Comparison of ENCODE assay signal across 8 cellular contexts in the genomic region with DNA sequence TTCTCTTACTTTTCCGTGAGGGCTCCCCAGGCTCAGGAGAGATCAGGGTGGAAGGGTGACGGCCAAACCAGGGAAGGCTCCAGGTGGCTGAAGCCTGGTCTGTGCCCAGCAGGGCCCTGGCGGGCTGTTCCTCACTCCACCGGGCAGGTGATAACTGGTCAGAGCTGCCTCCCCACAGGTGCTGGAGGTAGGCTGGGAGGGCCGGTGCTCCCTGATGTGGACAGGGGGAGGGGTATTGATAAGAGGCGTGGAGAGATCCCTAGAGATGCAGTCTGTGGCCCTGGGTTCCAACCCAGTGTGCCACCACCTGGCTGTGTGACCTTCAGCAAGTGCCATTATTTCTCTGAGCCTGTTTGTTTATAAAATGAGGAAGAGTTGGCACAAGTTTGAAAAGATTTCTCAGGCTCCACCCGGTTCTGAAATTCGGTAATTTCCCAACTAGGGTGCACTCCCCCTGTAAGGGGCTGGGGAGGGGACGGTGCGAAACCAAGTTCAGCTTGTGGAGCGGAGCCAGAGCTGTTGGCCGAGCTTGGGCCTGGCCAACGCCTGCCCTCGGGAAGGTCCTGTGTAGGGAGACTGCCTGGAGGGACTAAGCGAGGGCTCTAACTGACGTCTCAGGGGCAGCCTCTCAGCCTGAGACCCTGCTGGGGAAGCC. TPM values are rescaled to one million over a fixed set of nuclear protein-coding genes. Genes with fewer than 3 reads are reported as not detected.
A peak's percentile ranks its signal among the peaks of the same experiment; 100 is the strongest.
DNase-seq lines count a peak whose midpoint lies in the region; ATAC-seq lines count a peak whose summit lies in the region.

No MANE protein-coding gene starts in this region.

- peak in 2 of 5 donors; percentile 31 to 59 for DNase-seq in CD4-positive, alpha-beta memory T cell
- no peak for DNase-seq in activated naive CD8-positive, alpha-beta T cell treated with anti-CD3 and anti-CD28 coated beads, Interleukin-2, amount 10 ng/mL, durations not matched to agents 7 days and 5 days
- no peak for DNase-seq in stimulated activated effector memory CD8-positive, alpha-beta T cell treated with anti-CD3 and anti-CD28 coated beads, Interleukin-12 subunit alpha, Interleukin-12 subunit beta, amount 100 ng/mL, for 72 hours (ENCODE audit: low spot score in 2 of 2)
- no peak for DNase-seq in GF-D8 (lab: John Stamatoyannopoulos, UW)
- DNase-seq in NCI-H524 (lab: John Stamatoyannopoulos, UW), result no peak

- H3K4me1 ChIP-seq in CD4-positive, alpha-beta memory T cell (ENCODE audit: insufficient read depth, low read length), result peaks cover 37% of the 10 kb centered on the region
- H3K4me1 ChIP-seq in iPS-18a (ENCODE audit: control insufficient read depth, low read depth, low read length), result peaks cover 11% of the 10 kb centered on the region

- peak overlapping the region; percentile 94 to 100 (median 98) for H3K27ac Mint-ChIP-seq in CD4-positive, alpha-beta memory T cell
- H3K27ac Mint-ChIP-seq in activated naive CD8-positive, alpha-beta T cell treated with anti-CD3 and anti-CD28 coated beads, Interleukin-2, amount 10 ng/mL, durations not matched to agents 7 days and 5 days, result peak overlapping the region; percentile 99
- H3K27ac Mint-ChIP-seq in stimulated activated effector memory CD8-positive, alpha-beta T cell treated with anti-CD3 and anti-CD28 coated beads, Interleukin-12 subunit alpha, Interleukin-12 subunit beta, amount 100 ng/mL, for 72 hours, result peak overlapping the region; percentile 96

- peak overlapping the region; percentile 95 for H3K27ac ChIP-seq in CD4-positive, alpha-beta memory T cell (ENCODE audit: low read depth, low read length)
- no peak overlapping the region for H3K27ac ChIP-seq in iPS-18a (ENCODE audit: low read length)

- H3K36me3 ChIP-seq in CD4-positive, alpha-beta memory T cell (ENCODE audit: insufficient read depth, low read length), result no peaks in the 10 kb centered on the region
- H3K36me3 ChIP-seq in iPS-18a (ENCODE audit: control insufficient read depth, low read depth, low read length), result no peaks in the 10 kb centered on the region

- H3K4me3 ChIP-seq in CD4-positive, alpha-beta memory T cell (ENCODE audit: low read length in 2 of 2), result peak overlapping the region; percentile 84 to 86
- H3K4me3 ChIP-seq in iPS-18a (ENCODE audit: low read length), result peak overlapping the region; percentile 67

- POLR2A ChIA-PET in CD4-positive, alpha-beta memory T cell (lab: Charles Lee; ENCODE audit: partially characterized antibody), result interaction anchor here (1.0 to 3.2 kb wide), 11 partner anchors 11 to 44 kb away, joined by 3 to 46 read pairs (median 12); partner anchors contain the start of genes ATG101 and TAMALIN
- POLR2A ChIA-PET in activated naive CD8-positive, alpha-beta T cell treated with anti-CD3 and anti-CD28 coated beads, Interleukin-2, amount 10 ng/mL, durations not matched to agents 7 days and 5 days (lab: Charles Lee), result interaction anchor here (0.6 to 4.8 kb wide), 9 partner anchors 9 to 956 kb away, joined by 3 to 63 read pairs (median 11); partner anchors contain the start of genes ATG101 and EIF4B

- ATAC-seq in HG03558 (IDR thresholded peaks at IDR 0.05; ENCODE audit: extremely low read depth, unreplicated experiment) (peak; percentile 4), GM18909 (IDR thresholded peaks at IDR 0.05; ENCODE audit: poor library complexity, unreplicated experiment) (no peak)
- ATAC-seq in activated naive CD8-positive, alpha-beta T cell treated with anti-CD3 and anti-CD28 coated beads, Interleukin-2, amount 10 ng/mL, durations not matched to agents 7 days and 5 days (ENCODE audit: low read depth), result no peak
- no peak for ATAC-seq in stimulated activated effector memory CD8-positive, alpha-beta T cell treated with anti-CD3 and anti-CD28 coated beads, Interleukin-12 subunit alpha, Interleukin-12 subunit beta, amount 100 ng/mL, for 72 hours

- peak overlapping the region; percentile 72 to 96 (median 90) for H3K4me3 Mint-ChIP-seq in CD4-positive, alpha-beta memory T cell
- H3K4me3 Mint-ChIP-seq in activated naive CD8-positive, alpha-beta T cell treated with anti-CD3 and anti-CD28 coated beads, Interleukin-2, amount 10 ng/mL, durations not matched to agents 7 days and 5 days, result peak overlapping the region; percentile 99
- peak overlapping the region; percentile 96 for H3K4me3 Mint-ChIP-seq in stimulated activated effector memory CD8-positive, alpha-beta T cell treated with anti-CD3 and anti-CD28 coated beads, Interleukin-12 subunit alpha, Interleukin-12 subunit beta, amount 100 ng/mL, for 72 hours

- CTCF ChIA-PET in CD4-positive, alpha-beta memory T cell (lab: Charles Lee; ENCODE audit: partially characterized antibody), result interaction anchor here (1.0 to 2.4 kb wide), 7 partner anchors 9 to 27 kb away, joined by 3 to 25 read pairs (median 8); partner anchors contain the start of gene ATG101

- peaks cover 0 to 2% (median 0%) of the 10 kb centered on the region in 8 donors for H3K9me3 Mint-ChIP-seq in CD4-positive, alpha-beta memory T cell
- H3K9me3 Mint-ChIP-seq in activated naive CD8-positive, alpha-beta T cell treated with anti-CD3 and anti-CD28 coated beads, Interleukin-2, amount 10 ng/mL, durations not matched to agents 7 days and 5 days, result no peaks in the 10 kb centered on the region
- no peaks in the 10 kb centered on the region for H3K9me3 Mint-ChIP-seq in stimulated activated effector memory CD8-positive, alpha-beta T cell treated with anti-CD3 and anti-CD28 coated beads, Interleukin-12 subunit alpha, Interleukin-12 subunit beta, amount 100 ng/mL, for 72 hours

- peaks cover 18 to 46% (median 32%) of the 10 kb centered on the region in 4 donors for H3K4me1 Mint-ChIP-seq in CD4-positive, alpha-beta memory T cell
- peaks cover 43% of the 10 kb centered on the region for H3K4me1 Mint-ChIP-seq in activated naive CD8-positive, alpha-beta T cell treated with anti-CD3 and anti-CD28 coated beads, Interleukin-2, amount 10 ng/mL, durations not matched to agents 7 days and 5 days
- peaks cover 63% of the 10 kb centered on the region for H3K4me1 Mint-ChIP-seq in stimulated activated effector memory CD8-positive, alpha-beta T cell treated with anti-CD3 and anti-CD28 coated beads, Interleukin-12 subunit alpha, Interleukin-12 subunit beta, amount 100 ng/mL, for 72 hours

- intact Hi-C loops in CD4-positive, alpha-beta memory T cell (cut with micrococcal nuclease), result no loop called here

- peaks cover 0 to 7% of the 10 kb centered on the region in 2 donors for H3K36me3 Mint-ChIP-seq in CD4-positive, alpha-beta memory T cell
- peaks cover 2% of the 10 kb centered on the region for H3K36me3 Mint-ChIP-seq in activated naive CD8-positive, alpha-beta T cell treated with anti-CD3 and anti-CD28 coated beads, Interleukin-2, amount 10 ng/mL, durations not matched to agents 7 days and 5 days
- peaks cover 55% of the 10 kb centered on the region for H3K36me3 Mint-ChIP-seq in stimulated activated effector memory CD8-positive, alpha-beta T cell treated with anti-CD3 and anti-CD28 coated beads, Interleukin-12 subunit alpha, Interleukin-12 subunit beta, amount 100 ng/mL, for 72 hours

- H3K27me3 ChIP-seq in CD4-positive, alpha-beta memory T cell (ENCODE audit: insufficient read depth, low read length), result no peaks in the 10 kb centered on the region
- H3K27me3 ChIP-seq in iPS-18a (ENCODE audit: control insufficient read depth, insufficient read depth, low read length), result peaks cover 44% of the 10 kb centered on the region

- peak overlapping the region; percentile 35 for H3K9ac ChIP-seq in iPS-18a (ENCODE audit: low read length)

- no peaks in the 10 kb centered on the region for H3K9me3 ChIP-seq in CD4-positive, alpha-beta memory T cell (ENCODE audit: control insufficient read depth in 1 of 2, low read length in 2 of 2)
- H3K9me3 ChIP-seq in iPS-18a (ENCODE audit: control insufficient read depth, low read depth, low read length), result no peaks in the 10 kb centered on the region

- H3K27me3 Mint-ChIP-seq in CD4-positive, alpha-beta memory T cell, result no peaks in the 10 kb centered on the region
- peaks cover 2% of the 10 kb centered on the region for H3K27me3 Mint-ChIP-seq in activated naive CD8-positive, alpha-beta T cell treated with anti-CD3 and anti-CD28 coated beads, Interleukin-2, amount 10 ng/mL, durations not matched to agents 7 days and 5 days

RNA-seq across cellular contexts. Expression of gene NR4A1, which starts 1.0 kb away (rescaled TPM):
- 1 to 10 TPM; 1.1 to 1.3 TPM for total RNA-seq in CD4-positive, alpha-beta memory T cell
- 1 to 10 TPM; 1.2 to 1.3 TPM for polyA plus RNA-seq in CD4-positive, alpha-beta memory T cell
- total RNA-seq in activated naive CD8-positive, alpha-beta T cell treated with anti-CD3 and anti-CD28 coated beads, Interleukin-2, amount 10 ng/mL, durations not matched to agents 7 days and 5 days, result 1 to 10 TPM; 8.6 to 8.8 TPM

RNA-seq across cellular contexts. Expression of gene ATG101, which starts 19.5 kb away (rescaled TPM):
- 10 to 100 TPM; 24.4 to 27.0 TPM for total RNA-seq in CD4-positive, alpha-beta memory T cell
- polyA plus RNA-seq in CD4-positive, alpha-beta memory T cell, result 10 to 100 TPM; 22.2 to 27.1 TPM
- 10 to 100 TPM; 25.2 to 28.8 TPM for total RNA-seq in activated naive CD8-positive, alpha-beta T cell treated with anti-CD3 and anti-CD28 coated beads, Interleukin-2, amount 10 ng/mL, durations not matched to agents 7 days and 5 days

RNA-seq across cellular contexts. Expression of gene SMIM41, which starts 29.3 kb away (rescaled TPM):
- not detected for total RNA-seq in CD4-positive, alpha-beta memory T cell
- polyA plus RNA-seq in CD4-positive, alpha-beta memory T cell, result not detected
- not detected for total RNA-seq in activated naive CD8-positive, alpha-beta T cell treated with anti-CD3 and anti-CD28 coated beads, Interleukin-2, amount 10 ng/mL, durations not matched to agents 7 days and 5 days

RNA-seq across cellular contexts. Expression of gene TAMALIN, which starts 43.5 kb away (rescaled TPM):
- 10 to 100 TPM; 30.5 to 31.7 TPM for total RNA-seq in CD4-positive, alpha-beta memory T cell
- polyA plus RNA-seq in CD4-positive, alpha-beta memory T cell, result 1 to 10 TPM; 1.2 to 5.3 TPM
- total RNA-seq in activated naive CD8-positive, alpha-beta T cell treated with anti-CD3 and anti-CD28 coated beads, Interleukin-2, amount 10 ng/mL, durations not matched to agents 7 days and 5 days, result 10 to 100 TPM; 17.1 to 19.9 TPM

Comparison
In these comparisons a context has a peak if more than half of its experiments do, and no peak if none do; other contexts are left out.
1. RNA of gene NR4A1, which starts 1.0 kb away (total RNA-seq): 8.6 to 8.8 TPM in activated naive CD8-positive, alpha-beta T cell treated with anti-CD3 and anti-CD28 coated beads, Interleukin-2, amount 10 ng/mL, durations not matched to agents 7 days and 5 days; 1.1 to 1.3 TPM in CD4-positive, alpha-beta memory T cell; every median in the first group is over 4 times any median in the second.
2. Peak in every context shown above with its lines, with median percentiles within 50 percentile points of each other: H3K27ac Mint-ChIP-seq and H3K4me3 Mint-ChIP-seq.